ENCODE assay signal across 16 cellular contexts in genomic region chr11:35851342-35851741, GRCh38.
"Had no signal": no experiment of that assay in that cellular context is flagged by ENCODE, and none has a peak within 500 bp of the region (broad histone marks: within the 10 kb centered on the region; RNA-seq: fewer than 3 reads in every experiment).

No MANE protein-coding gene starts in this region.

- H3K27ac ChIP-seq: SJSA1, SK-N-MC had no signal

- DNase-seq: KBM-7, NCI-H1092, NCI-H1105 treated with DMSO at 0.1 percent for 48 hours, NCI-H1417 treated with DMSO at 0.1 percent for 48 hours, NCI-H146, NCI-H1694 treated with DMSO at 0.1 percent for 48 hours, NCI-H1930, NCI-H2081 treated with DMSO at 0.1 percent for 48 hours, NCI-H2171, NCI-H226, NCI-H510A, NCI-H774, RPMI8226, SIG-M5 had no signal

- H3K4me3 ChIP-seq: SJSA1, SK-N-MC had no signal

- H3K4me1 ChIP-seq: SJSA1 had no signal

- H3K36me3 ChIP-seq: SJSA1 had no signal

- H3K9me3 ChIP-seq: SJSA1 had no signal
